In the genomic region with DNA sequence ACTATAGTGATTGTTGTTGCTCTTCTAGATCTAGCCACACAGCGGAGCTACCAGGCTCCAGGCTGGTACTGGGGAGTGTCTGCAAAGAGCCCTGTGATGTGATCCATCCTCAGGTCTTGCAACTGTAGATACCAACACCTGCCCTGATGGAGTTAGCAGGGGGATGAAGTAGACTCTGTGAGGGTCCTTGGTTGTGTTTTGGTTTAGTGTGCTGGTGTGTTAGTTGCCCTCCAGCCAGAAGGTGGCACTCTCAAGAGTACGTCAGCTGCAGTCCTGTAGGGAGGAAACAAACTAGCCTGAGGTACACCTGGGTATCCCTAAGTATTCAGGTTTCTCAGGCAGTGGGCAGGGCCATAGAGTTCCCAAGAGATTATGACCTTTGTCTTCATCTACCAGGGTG, we compare ENCODE assay signal across 26 cellular contexts.
DNase-seq lines count a peak whose midpoint lies in the region; ATAC-seq and TF ChIP-seq lines count a peak whose summit lies in the region.
"Had no signal": no experiment of that assay in that cellular context is flagged by ENCODE, and none has a peak within 500 bp of the region (broad histone marks: within the 10 kb centered on the region; RNA-seq: fewer than 3 reads in every experiment).

No MANE protein-coding gene starts in this region.

- peaks cover 20% of the 10 kb centered on the region for H3K9me3 Mint-ChIP-seq in WTC11
- H3K9me3 Mint-ChIP-seq: central memory CD8-positive, alpha-beta T cell had no signal

- no peak for TF ChIP-seq RAD21 in HCT116 (IDR thresholded peaks at IDR 0.05; ENCODE audit: low read depth)

- POLR2A ChIA-PET in HCT116 (lab: Charles Lee), result no interaction called here
- POLR2A ChIA-PET in WTC11 (lab: Charles Lee), result no interaction called here

- H3K4me2 ChIP-seq in HCT116 (ENCODE audit: low read length), result no peak overlapping the region
- H3K4me2 ChIP-seq: SK-N-SH had no signal

- H3K27ac Mint-ChIP-seq in WTC11, result no peak overlapping the region
- H3K27ac Mint-ChIP-seq: activated CD4-positive, alpha-beta memory T cell treated with anti-CD3 and anti-CD28 coated beads for 36 hours; CD4-positive, alpha-beta memory T cell; memory B cell; progenitor cell of endocrine pancreas; stimulated activated naive CD8-positive, alpha-beta T cell treated with anti-CD3 and anti-CD28 coated beads, Interleukin-15, Interleukin-2, amounts not matched to agents 100 ng/mL and 50 ng/mL, for 24 hours had no signal

- no peaks in the 10 kb centered on the region for H4K20me1 ChIP-seq in HCT116 (ENCODE audit: insufficient read depth)

- H3K27me3 Mint-ChIP-seq in WTC11 (ENCODE audit: low read depth), result peaks cover 15% of the 10 kb centered on the region
- H3K27me3 Mint-ChIP-seq: memory B cell; progenitor cell of endocrine pancreas; stimulated activated naive CD8-positive, alpha-beta T cell treated with anti-CD3 and anti-CD28 coated beads, Interleukin-15, Interleukin-2, amounts not matched to agents 100 ng/mL and 50 ng/mL, for 24 hours had no signal

- RAD21 ChIA-PET in HCT116 (lab: Charles Lee; ENCODE audit: low non-redundant PET in 1 of 2, low total read pairs in 2 of 2, uncharacterized antibody in 2 of 2, unreplicated experiment in 2 of 2), result no interaction called here

- CTCF ChIA-PET in HCT116 (lab: Charles Lee), result interaction anchor here (1.3 kb wide), 1 partner anchor 306 kb away, joined by 6 read pairs; no protein-coding TSS in a partner anchor
- CTCF ChIA-PET in WTC11 (lab: Charles Lee), result interaction anchor here (0.6 to 3.6 kb wide), 5 partner anchors 16 to 259 kb away, joined by 3 to 15 read pairs (median 3); no protein-coding TSS in a partner anchor

- no peak for TF ChIP-seq POLR2A in HCT116 (IDR thresholded peaks at IDR 0.05; ENCODE audit: borderline replicate concordance, extremely low read depth, insufficient read depth, insufficient read length)

- DNase-seq in GM06990 (ENCODE audit: extremely low read depth, insufficient read length) (no peak), HCT116 (ENCODE audit: low read depth, low spot score) (no peak), WTC11 (ENCODE audit: low spot score) (no peak), mesenteric fat pad (ENCODE audit: low spot score) (peak; percentile 74), NCI-H1930 (lab: John Stamatoyannopoulos, UW) (no peak), MG63 (no peak), hippocampal formation (lab: John Stamatoyannopoulos, UW) (no peak), HuH-7 (ENCODE audit: low spot score) (no peak)
- DNase-seq: activated CD4-positive, alpha-beta memory T cell treated with anti-CD3 and anti-CD28 coated beads for 36 hours; activated gamma-delta T cell; CD4-positive, alpha-beta memory T cell; DMS153; heart left ventricle; KBM-7; left cardiac atrium; NCI-H1436 treated with DMSO at 0.1 percent for 48 hours; NCI-H2171; NCI-H524 treated with DMSO at 0.1 percent for 48 hours; SK-N-SH; stimulated activated CD4-positive, alpha-beta T cell treated with anti-CD3 and anti-CD28 coated beads, Interleukin-15, amount 100 ng/mL, for 24 hours; tibial artery had no signal

- no peak overlapping the region for H3K27ac ChIP-seq in HCT116 (ENCODE audit: low read depth, low read length)
- H3K27ac ChIP-seq: epithelial cell of prostate, heart left ventricle, tibial artery had no signal

- intact Hi-C loops in HCT116 (cut with micrococcal nuclease), result no loop called here

- H3K9ac ChIP-seq in HCT116 (ENCODE audit: low read length), result no peak overlapping the region
- H3K9ac ChIP-seq: SK-N-SH had no signal

- H3K9me2 ChIP-seq in HCT116 (ENCODE audit: insufficient read depth), result no peaks in the 10 kb centered on the region
- H3K9me2 ChIP-seq: SK-N-SH had no signal

- H3K79me2 ChIP-seq in HCT116 (ENCODE audit: insufficient read depth, low read length), result no peaks in the 10 kb centered on the region

- H3K27me3 ChIP-seq in GM06990 (replicated peaks; ENCODE audit: control insufficient read depth, insufficient read depth, low read length) (no peaks in the 10 kb centered on the region), HCT116 (ENCODE audit: insufficient read depth, low read length) (no peaks in the 10 kb centered on the region), MG63 (0 out of 2 replicates have a peak, but pooled peaks cover 2% of the 10 kb centered on the region)

- no peaks in the 10 kb centered on the region for H3K36me3 Mint-ChIP-seq in WTC11
- H3K36me3 Mint-ChIP-seq: activated CD4-positive, alpha-beta memory T cell treated with anti-CD3 and anti-CD28 coated beads for 36 hours; CD4-positive, alpha-beta memory T cell had no signal

- H3K4me1 Mint-ChIP-seq in WTC11, result peaks cover 14% of the 10 kb centered on the region
- H3K4me1 Mint-ChIP-seq: CD4-positive, alpha-beta memory T cell; central memory CD8-positive, alpha-beta T cell; memory B cell had no signal

- BruUV-seq in HCT116 (replicated peaks; lab: Mats Ljungman, UMichigan), result no TSS peak

- peak; percentile 84 for ATAC-seq in HCT116
- peak; percentile 78 for ATAC-seq in WTC11
- ATAC-seq: heart left ventricle, left cardiac atrium had no signal

- no peak overlapping the region for H2AFZ ChIP-seq in HCT116 (ENCODE audit: low read depth, low read length, poor library complexity, severe bottlenecking)

- H3K4me3 ChIP-seq in GM06990 (replicated peaks; ENCODE audit: low read depth, low read length) (no peak overlapping the region), HCT116 (replicated peaks in 1 of 2; ENCODE audit: low read depth in 1 of 2, low read length in 2 of 2) (no peak overlapping the region), MG63 (no peak overlapping the region)
- H3K4me3 ChIP-seq: heart left ventricle, tibial artery had no signal

- no peaks in the 10 kb centered on the region for H3K4me1 ChIP-seq in HCT116 (ENCODE audit: control insufficient read depth in 1 of 2, insufficient read depth in 2 of 2, low read length in 2 of 2)
- H3K4me1 ChIP-seq: heart left ventricle, tibial artery had no signal

- no peaks in the 10 kb centered on the region for H3K9me3 ChIP-seq in HCT116 (ENCODE audit: control insufficient read depth in 1 of 2, insufficient read depth in 1 of 2, low read depth in 1 of 2, low read length in 2 of 2)
- H3K9me3 ChIP-seq in MG63, result no peaks in the 10 kb centered on the region
- H3K9me3 ChIP-seq: SK-N-SH, tibial artery had no signal

- TF ChIP-seq CTCF in GM06990 (IDR thresholded peaks at IDR 0.05; ENCODE audit: insufficient read depth, low read length, poor library complexity, severe bottlenecking) (peak; percentile 10), HCT116 (IDR thresholded peaks at IDR 0.05 in 2 of 3, conservative IDR thresholded peaks at IDR 0.05 in 1 of 3; ENCODE audit: borderline replicate concordance in 1 of 3, insufficient read depth in 1 of 3, low read depth in 2 of 3, low read length in 2 of 3) (peak in 2 of 3 experiments; percentile 37 to 51; a peak in 3 of 6 replicates), WTC11 (IDR thresholded peaks at IDR 0.05) (no peak)

- no peaks in the 10 kb centered on the region for H3K36me3 ChIP-seq in GM06990 (ENCODE audit: control insufficient read depth, insufficient read depth, low read length)
- no peaks in the 10 kb centered on the region for H3K36me3 ChIP-seq in HCT116 (ENCODE audit: control insufficient read depth in 1 of 2, insufficient read depth in 2 of 2, low read length in 2 of 2)
- H3K36me3 ChIP-seq in MG63, result no peaks in the 10 kb centered on the region
- H3K36me3 ChIP-seq: heart left ventricle, tibial artery had no signal

- H3K4me3 Mint-ChIP-seq in WTC11, result no peak overlapping the region
- H3K4me3 Mint-ChIP-seq: activated CD4-positive, alpha-beta memory T cell treated with anti-CD3 and anti-CD28 coated beads for 36 hours; CD4-positive, alpha-beta memory T cell; central memory CD8-positive, alpha-beta T cell; memory B cell; stimulated activated naive CD8-positive, alpha-beta T cell treated with anti-CD3 and anti-CD28 coated beads, Interleukin-15, Interleukin-2, amounts not matched to agents 100 ng/mL and 50 ng/mL, for 24 hours had no signal

TF ChIP-seq in HCT116, 20 proteins besides CTCF, POLR2A, EP300 and RAD21 (continues in another document):
- TF ChIP-seq ZNF274 (IDR thresholded peaks at IDR 0.05; ENCODE audit: low read depth, low read length) (no peak), SP1 (IDR thresholded peaks at IDR 0.05; ENCODE audit: low read depth) (no peak)
- TF ChIP-seq, protein P1, sequence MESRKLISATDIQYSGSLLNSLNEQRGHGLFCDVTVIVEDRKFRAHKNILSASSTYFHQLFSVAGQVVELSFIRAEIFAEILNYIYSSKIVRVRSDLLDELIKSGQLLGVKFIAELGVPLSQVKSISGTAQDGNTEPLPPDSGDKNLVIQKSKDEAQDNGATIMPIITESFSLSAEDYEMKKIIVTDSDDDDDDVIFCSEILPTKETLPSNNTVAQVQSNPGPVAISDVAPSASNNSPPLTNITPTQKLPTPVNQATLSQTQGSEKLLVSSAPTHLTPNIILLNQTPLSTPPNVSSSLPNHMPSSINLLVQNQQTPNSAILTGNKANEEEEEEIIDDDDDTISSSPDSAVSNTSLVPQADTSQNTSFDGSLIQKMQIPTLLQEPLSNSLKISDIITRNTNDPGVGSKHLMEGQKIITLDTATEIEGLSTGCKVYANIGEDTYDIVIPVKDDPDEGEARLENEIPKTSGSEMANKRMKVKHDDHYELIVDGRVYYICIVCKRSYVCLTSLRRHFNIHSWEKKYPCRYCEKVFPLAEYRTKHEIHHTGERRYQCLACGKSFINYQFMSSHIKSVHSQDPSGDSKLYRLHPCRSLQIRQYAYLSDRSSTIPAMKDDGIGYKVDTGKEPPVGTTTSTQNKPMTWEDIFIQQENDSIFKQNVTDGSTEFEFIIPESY (IDR thresholded peaks at IDR 0.05; ENCODE audit: extremely low read depth, insufficient replicate concordance, low read length), result no peak

TF ChIP-seq in WTC11, 78 proteins besides CTCF, POLR2A, EP300 and RAD21 (continues in another document):
- no peak for TF ChIP-seq ZNF317 (CRISPR knock-in tag; IDR thresholded peaks at IDR 0.05; ENCODE audit: borderline replicate concordance, low read depth)
- no peak for TF ChIP-seq CREB1 (CRISPR knock-in tag; IDR thresholded peaks at IDR 0.05)
- TF ChIP-seq TEAD4 (CRISPR knock-in tag; IDR thresholded peaks at IDR 0.05), result no peak
- TF ChIP-seq HMGA2 (CRISPR knock-in tag; IDR thresholded peaks at IDR 0.05), result no peak
- TF ChIP-seq ZNF121 (CRISPR knock-in tag; IDR thresholded peaks at IDR 0.05), result no peak
- no peak for TF ChIP-seq JUN (CRISPR knock-in tag; IDR thresholded peaks at IDR 0.05)
- TF ChIP-seq RELA (CRISPR knock-in tag; IDR thresholded peaks at IDR 0.05; ENCODE audit: borderline replicate concordance), result no peak
- TF ChIP-seq TEAD1 (CRISPR knock-in tag; IDR thresholded peaks at IDR 0.05), result no peak
- no peak for TF ChIP-seq MYBL2 (CRISPR knock-in tag; IDR thresholded peaks at IDR 0.05)
- TF ChIP-seq ZNF138 (CRISPR knock-in tag; conservative IDR thresholded peaks at IDR 0.05), result no peak
- no peak for TF ChIP-seq SMAD3 (CRISPR knock-in tag; IDR thresholded peaks at IDR 0.05; ENCODE audit: borderline replicate concordance)
